18 cellular contexts compared by ENCODE assay signal in the genomic region with DNA sequence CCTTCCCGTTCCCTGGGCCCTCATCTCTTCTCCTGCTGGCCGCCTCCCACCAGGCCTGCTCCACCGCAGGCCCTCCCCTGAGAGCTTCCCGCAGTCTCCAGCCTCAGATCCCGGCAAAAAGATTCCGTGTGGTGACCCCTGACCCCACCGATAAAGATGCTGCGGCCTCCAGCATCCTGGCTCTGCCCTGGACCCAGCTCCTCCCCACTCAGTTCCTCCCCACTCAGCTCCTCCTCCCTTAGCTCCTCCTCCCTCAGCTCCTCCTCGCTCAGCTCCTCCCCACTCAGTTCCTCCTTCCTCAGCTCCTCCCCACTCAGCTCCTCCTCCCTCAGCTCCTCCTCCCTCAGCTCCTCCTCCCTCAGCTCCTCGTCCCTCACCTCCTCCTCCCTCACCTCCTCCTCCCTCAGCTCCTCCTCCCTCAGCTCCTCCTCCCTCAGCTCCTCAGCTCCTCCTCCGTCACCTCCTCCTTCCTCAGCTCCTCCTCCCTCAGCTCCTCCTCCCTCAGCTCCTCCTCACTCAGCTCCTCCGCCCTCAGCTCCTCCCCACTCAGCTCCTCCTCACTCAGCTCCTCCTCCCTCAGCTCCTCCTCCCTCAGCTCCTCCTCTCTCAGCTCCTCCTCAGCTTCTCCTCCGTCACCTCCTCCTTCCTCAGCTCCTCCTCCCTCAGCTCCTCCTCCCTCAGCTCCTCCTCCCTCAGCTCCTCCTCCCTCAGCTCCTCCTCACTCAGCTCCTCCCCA. TPM values are rescaled to one million over a fixed set of nuclear protein-coding genes. Genes with fewer than 3 reads are reported as not detected.
DNase-seq lines count a peak whose midpoint lies in the region; ATAC-seq and TF ChIP-seq lines count a peak whose summit lies in the region.
"Had no signal": no experiment of that assay in that cellular context is flagged by ENCODE, and none has a peak within 500 bp of the region (broad histone marks: within the 10 kb centered on the region; RNA-seq: fewer than 3 reads in every experiment).

No MANE protein-coding gene starts in this region.

- no peak for TF ChIP-seq CTCF in HEK293 (tag by site-specific recombination; IDR thresholded peaks at IDR 0.05)

- CTCF ChIA-PET in HEK293 (lab: Yijun Ruan, JAX): interaction anchor here (0.5 to 3.2 kb wide), 6 partner anchors 8 to 555 kb away, joined by 3 to 13 read pairs (median 4); no protein-coding TSS in a partner anchor

- DNase-seq in Caki2 (ENCODE audit: low read depth) (peak; percentile 98), SK-MEL-5 (ENCODE audit: low read depth, low spot score) (peak; percentile 26), fibroblast of the conjunctiva (ENCODE audit: low read depth) (peak; percentile 14), NCI-H1694 (lab: John Stamatoyannopoulos, UW) (no peak)
- DNase-seq: activated CD4-positive, alpha-beta T cell treated with anti-CD3 and anti-CD28 coated beads, Interleukin-2, amount 50 U/mL, for 1 hour; activated T-cell treated with anti-CD3 and anti-CD28 coated beads, Interleukin-2, amount 50 U/mL, for 24 hours; C1 segment of cervical spinal cord; DMS79 treated with DMSO at 0.1 percent for 48 hours; immature natural killer cell; NCI-H2107; SHP77; sigmoid colon; stimulated activated CD4-positive, alpha-beta T cell treated with anti-CD3 and anti-CD28 coated beads, Interleukin-2, amount 100 ng/mL, for 48 hours; stimulated activated CD8-positive, alpha-beta memory T cell treated with anti-CD3 and anti-CD28 coated beads, Interleukin-4, amount 100 ng/mL, for 48 hours; testis had no signal

- no peak for ATAC-seq in HG03460 (IDR thresholded peaks at IDR 0.05; ENCODE audit: unreplicated experiment)
- ATAC-seq in esophagus mucosa: no peak

- H3K4me1 ChIP-seq in HEK293 (ENCODE audit: control insufficient read depth, insufficient read depth, low read length): peaks cover 8% of the 10 kb centered on the region; the same call in 1 of the 2 replicates
- H3K4me1 ChIP-seq: testis had no signal

- H3K4me3 ChIP-seq in HEK293 (ENCODE audit: low read depth, low read length): no peak overlapping the region
- H3K4me3 ChIP-seq: sigmoid colon, testis had no signal

- POLR2A ChIA-PET in HEK293 (lab: Yijun Ruan, JAX): interaction anchor here (0.7 to 1.0 kb wide), 2 partner anchors 14 to 65 kb away, joined by 3 read pairs; no protein-coding TSS in a partner anchor

- H3K27ac ChIP-seq in HEK293 (ENCODE audit: extremely low read depth, low read depth, low read length): no peak overlapping the region
- H3K27ac ChIP-seq: sigmoid colon, testis had no signal

- peaks cover 7 to 22% of the 10 kb centered on the region in 2 experiments; a peak in 2 of 3 replicates for H3K36me3 ChIP-seq in HEK293 (ENCODE audit: control insufficient read depth in 2 of 2, insufficient read depth in 1 of 2, low read length in 2 of 2)

- in situ Hi-C loops in Caki2 (cut with HindIII; ENCODE audit: low pct_unique_long_range_greater_than_20kb, low sequenced_read_pairs) (no loop called here), SK-MEL-5 (cut with HindIII; ENCODE audit: low pct_unique_long_range_greater_than_20kb, low sequenced_read_pairs) (no loop called here)

- H3K9me3 ChIP-seq in HEK293 (ENCODE audit: control insufficient read depth, insufficient read depth, low read depth, low read length): no peaks in the 10 kb centered on the region
- H3K9me3 ChIP-seq: sigmoid colon, testis had no signal

TF ChIP-seq in HEK293, 187 proteins besides CTCF, POLR2A, EP300 and RAD21 (continues in another document):
- TF ChIP-seq ZNF529 (tag by site-specific recombination; IDR thresholded peaks at IDR 0.05; ENCODE audit: insufficient replicate concordance) (no peak), IKZF3 (tag by site-specific recombination; IDR thresholded peaks at IDR 0.05) (0 out of 2 replicates have a peak, but pooled peaks have one; percentile 27), ZNF394 (tag by site-specific recombination; IDR thresholded peaks at IDR 0.05; ENCODE audit: borderline replicate concordance) (peak; percentile 85), ZNF76 (tag by site-specific recombination; IDR thresholded peaks at IDR 0.05; ENCODE audit: borderline replicate concordance, low read depth) (no peak), SP2 (tag by site-specific recombination; IDR thresholded peaks at IDR 0.05) (peak; percentile 35), SP3 (tag by site-specific recombination; IDR thresholded peaks at IDR 0.05) (0 out of 2 replicates have a peak, but pooled peaks have one; percentile 30), SP7 (tag by site-specific recombination; IDR thresholded peaks at IDR 0.05) (no peak), ZNF416 (tag by site-specific recombination; IDR thresholded peaks at IDR 0.05) (no peak), ZFP69B (tag by site-specific recombination; IDR thresholded peaks at IDR 0.05) (no peak), RBAK (tag by site-specific recombination; IDR thresholded peaks at IDR 0.05) (no peak)
- TF ChIP-seq, protein P1, sequence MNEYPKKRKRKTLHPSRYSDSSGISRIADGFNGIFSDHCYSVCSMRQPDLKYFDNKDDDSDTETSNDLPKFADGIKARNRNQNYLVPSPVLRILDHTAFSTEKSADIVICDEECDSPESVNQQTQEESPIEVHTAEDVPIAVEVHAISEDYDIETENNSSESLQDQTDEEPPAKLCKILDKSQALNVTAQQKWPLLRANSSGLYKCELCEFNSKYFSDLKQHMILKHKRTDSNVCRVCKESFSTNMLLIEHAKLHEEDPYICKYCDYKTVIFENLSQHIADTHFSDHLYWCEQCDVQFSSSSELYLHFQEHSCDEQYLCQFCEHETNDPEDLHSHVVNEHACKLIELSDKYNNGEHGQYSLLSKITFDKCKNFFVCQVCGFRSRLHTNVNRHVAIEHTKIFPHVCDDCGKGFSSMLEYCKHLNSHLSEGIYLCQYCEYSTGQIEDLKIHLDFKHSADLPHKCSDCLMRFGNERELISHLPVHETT (tag by site-specific recombination; IDR thresholded peaks at IDR 0.05): no peak
- TF ChIP-seq, protein P2, sequence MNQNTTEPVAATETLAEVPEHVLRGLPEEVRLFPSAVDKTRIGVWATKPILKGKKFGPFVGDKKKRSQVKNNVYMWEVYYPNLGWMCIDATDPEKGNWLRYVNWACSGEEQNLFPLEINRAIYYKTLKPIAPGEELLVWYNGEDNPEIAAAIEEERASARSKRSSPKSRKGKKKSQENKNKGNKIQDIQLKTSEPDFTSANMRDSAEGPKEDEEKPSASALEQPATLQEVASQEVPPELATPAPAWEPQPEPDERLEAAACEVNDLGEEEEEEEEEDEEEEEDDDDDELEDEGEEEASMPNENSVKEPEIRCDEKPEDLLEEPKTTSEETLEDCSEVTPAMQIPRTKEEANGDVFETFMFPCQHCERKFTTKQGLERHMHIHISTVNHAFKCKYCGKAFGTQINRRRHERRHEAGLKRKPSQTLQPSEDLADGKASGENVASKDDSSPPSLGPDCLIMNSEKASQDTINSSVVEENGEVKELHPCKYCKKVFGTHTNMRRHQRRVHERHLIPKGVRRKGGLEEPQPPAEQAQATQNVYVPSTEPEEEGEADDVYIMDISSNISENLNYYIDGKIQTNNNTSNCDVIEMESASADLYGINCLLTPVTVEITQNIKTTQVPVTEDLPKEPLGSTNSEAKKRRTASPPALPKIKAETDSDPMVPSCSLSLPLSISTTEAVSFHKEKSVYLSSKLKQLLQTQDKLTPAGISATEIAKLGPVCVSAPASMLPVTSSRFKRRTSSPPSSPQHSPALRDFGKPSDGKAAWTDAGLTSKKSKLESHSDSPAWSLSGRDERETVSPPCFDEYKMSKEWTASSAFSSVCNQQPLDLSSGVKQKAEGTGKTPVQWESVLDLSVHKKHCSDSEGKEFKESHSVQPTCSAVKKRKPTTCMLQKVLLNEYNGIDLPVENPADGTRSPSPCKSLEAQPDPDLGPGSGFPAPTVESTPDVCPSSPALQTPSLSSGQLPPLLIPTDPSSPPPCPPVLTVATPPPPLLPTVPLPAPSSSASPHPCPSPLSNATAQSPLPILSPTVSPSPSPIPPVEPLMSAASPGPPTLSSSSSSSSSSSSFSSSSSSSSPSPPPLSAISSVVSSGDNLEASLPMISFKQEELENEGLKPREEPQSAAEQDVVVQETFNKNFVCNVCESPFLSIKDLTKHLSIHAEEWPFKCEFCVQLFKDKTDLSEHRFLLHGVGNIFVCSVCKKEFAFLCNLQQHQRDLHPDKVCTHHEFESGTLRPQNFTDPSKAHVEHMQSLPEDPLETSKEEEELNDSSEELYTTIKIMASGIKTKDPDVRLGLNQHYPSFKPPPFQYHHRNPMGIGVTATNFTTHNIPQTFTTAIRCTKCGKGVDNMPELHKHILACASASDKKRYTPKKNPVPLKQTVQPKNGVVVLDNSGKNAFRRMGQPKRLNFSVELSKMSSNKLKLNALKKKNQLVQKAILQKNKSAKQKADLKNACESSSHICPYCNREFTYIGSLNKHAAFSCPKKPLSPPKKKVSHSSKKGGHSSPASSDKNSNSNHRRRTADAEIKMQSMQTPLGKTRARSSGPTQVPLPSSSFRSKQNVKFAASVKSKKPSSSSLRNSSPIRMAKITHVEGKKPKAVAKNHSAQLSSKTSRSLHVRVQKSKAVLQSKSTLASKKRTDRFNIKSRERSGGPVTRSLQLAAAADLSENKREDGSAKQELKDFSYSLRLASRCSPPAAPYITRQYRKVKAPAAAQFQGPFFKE (tag by site-specific recombination; IDR thresholded peaks at IDR 0.05; ENCODE audit: borderline replicate concordance): no peak
- TF ChIP-seq, protein P3, sequence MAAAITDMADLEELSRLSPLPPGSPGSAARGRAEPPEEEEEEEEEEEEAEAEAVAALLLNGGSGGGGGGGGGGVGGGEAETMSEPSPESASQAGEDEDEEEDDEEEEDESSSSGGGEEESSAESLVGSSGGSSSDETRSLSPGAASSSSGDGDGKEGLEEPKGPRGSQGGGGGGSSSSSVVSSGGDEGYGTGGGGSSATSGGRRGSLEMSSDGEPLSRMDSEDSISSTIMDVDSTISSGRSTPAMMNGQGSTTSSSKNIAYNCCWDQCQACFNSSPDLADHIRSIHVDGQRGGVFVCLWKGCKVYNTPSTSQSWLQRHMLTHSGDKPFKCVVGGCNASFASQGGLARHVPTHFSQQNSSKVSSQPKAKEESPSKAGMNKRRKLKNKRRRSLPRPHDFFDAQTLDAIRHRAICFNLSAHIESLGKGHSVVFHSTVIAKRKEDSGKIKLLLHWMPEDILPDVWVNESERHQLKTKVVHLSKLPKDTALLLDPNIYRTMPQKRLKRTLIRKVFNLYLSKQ (tag by site-specific recombination; IDR thresholded peaks at IDR 0.05; ENCODE audit: borderline replicate concordance): no peak

RNA-seq across cellular contexts. Expression of a gene that starts 17.0 kb away (rescaled TPM):
- total RNA-seq in Caki2 (2014; rRNA removed; shearing (Covaris generic); ENCODE audit: low replicate concordance): 29.6 and 32.9 TPM in 2 replicates
- 11.4 and 12.1 TPM in 2 replicates for total RNA-seq in SK-MEL-5 (2014; rRNA removed; shearing (Covaris generic))
- 47.5 and 51.5 TPM in 2 replicates for polyA plus RNA-seq in SK-MEL-5 (2015; cell fraction: cytosol; rRNA removed)
- polyA plus RNA-seq in SK-MEL-5 (2015; cell fraction: nucleus; rRNA removed): 40.8 and 51.6 TPM in 2 replicates
- 18.1 TPM for total RNA-seq in esophagus mucosa

RNA-seq across cellular contexts. Expression of a gene that starts 17.1 kb away (rescaled TPM):
- total RNA-seq in Caki2 (2014; rRNA removed; shearing (Covaris generic); ENCODE audit: low replicate concordance): 7.1 and 10.5 TPM in 2 replicates
- total RNA-seq in SK-MEL-5 (2014; rRNA removed; shearing (Covaris generic)): 10.0 and 11.1 TPM in 2 replicates
- polyA plus RNA-seq in SK-MEL-5 (2015; cell fraction: cytosol; rRNA removed): 20.0 and 20.1 TPM in 2 replicates
- polyA plus RNA-seq in SK-MEL-5 (2015; cell fraction: nucleus; rRNA removed): 97.6 and 104 TPM in 2 replicates
- total RNA-seq in esophagus mucosa: 9.0 TPM
